ENCODE assay signal across 2 cellular contexts in genomic region chr5:149551227-149552037, GRCh38.
TF ChIP-seq lines count a peak whose summit lies in the region.

CSNK1A1 (minus strand) TSS chr5:149551439; CDS start chr5:149550964, 475 bp downstream.

TF ChIP-seq in IMR-90, 13 proteins besides CTCF, POLR2A, EP300 and RAD21:
- TF ChIP-seq USF2 (IDR thresholded peaks at IDR 0.05; ENCODE audit: low read depth, low read length) (peak; percentile 28; the same call in 1 of the 2 replicates), RFX5 (IDR thresholded peaks at IDR 0.05; ENCODE audit: low read depth, low read length) (no peak), SMC3 (IDR thresholded peaks at IDR 0.05; ENCODE audit: low read depth, low read length) (peak; percentile 51; the same call in 1 of the 2 replicates), CHD1 (IDR thresholded peaks at IDR 0.05; ENCODE audit: low read depth, low read length) (peak; percentile 71; the same call in 1 of the 2 replicates), NFE2L2 (IDR thresholded peaks at IDR 0.05; ENCODE audit: low read depth, low read length) (0 out of 2 replicates have a peak, but pooled peaks have one; percentile 5), MXI1 (IDR thresholded peaks at IDR 0.05; ENCODE audit: borderline replicate concordance, low read depth, low read length) (peak; percentile 48; the same call in 1 of the 2 replicates), RCOR1 (IDR thresholded peaks at IDR 0.05; ENCODE audit: insufficient replicate concordance, low read length) (no peak), CEBPB (IDR thresholded peaks at IDR 0.05; ENCODE audit: low read depth, low read length) (0 out of 2 replicates have a peak, but pooled peaks have one; percentile 0), MAZ (IDR thresholded peaks at IDR 0.05; ENCODE audit: borderline replicate concordance, low read depth, low read length) (peak; percentile 66; the same call in 1 of the 2 replicates), FOS (IDR thresholded peaks at IDR 0.05; ENCODE audit: low read depth, low read length) (no peak), ELK1 (IDR thresholded peaks at IDR 0.05; ENCODE audit: borderline replicate concordance, low read depth, low read length) (peak; percentile 54; the same call in 1 of the 2 replicates), BHLHE40 (IDR thresholded peaks at IDR 0.05; ENCODE audit: low read depth, low read length) (no peak), MAFK (IDR thresholded peaks at IDR 0.05; ENCODE audit: low read depth, low read length) (peak; percentile 41)

TF ChIP-seq in endothelial cell of umbilical vein, 7 proteins besides CTCF, POLR2A, EP300 and RAD21:
- TF ChIP-seq EZH2 (IDR thresholded peaks at IDR 0.05; ENCODE audit: borderline replicate concordance, low read depth, low read length, severe bottlenecking) (no peak), MAX (IDR thresholded peaks at IDR 0.05; ENCODE audit: insufficient read depth, insufficient read length) (peak; percentile 32), GATA2 (IDR thresholded peaks at IDR 0.05; ENCODE audit: insufficient read depth, insufficient read length, low read depth, low read length) (no peak), JUN (IDR thresholded peaks at IDR 0.05; ENCODE audit: borderline replicate concordance, insufficient read depth, insufficient read length, low read depth) (no peak), MYC (IDR thresholded peaks at IDR 0.05; ENCODE audit: low read depth, low read length) (no peak), POLR2AphosphoS5 (IDR thresholded peaks at IDR 0.05; ENCODE audit: insufficient read depth, low read depth, low read length) (peak; percentile 94), FOS (IDR thresholded peaks at IDR 0.05; ENCODE audit: borderline replicate concordance, insufficient read depth, low read length) (no peak)
